In the genomic region with DNA sequence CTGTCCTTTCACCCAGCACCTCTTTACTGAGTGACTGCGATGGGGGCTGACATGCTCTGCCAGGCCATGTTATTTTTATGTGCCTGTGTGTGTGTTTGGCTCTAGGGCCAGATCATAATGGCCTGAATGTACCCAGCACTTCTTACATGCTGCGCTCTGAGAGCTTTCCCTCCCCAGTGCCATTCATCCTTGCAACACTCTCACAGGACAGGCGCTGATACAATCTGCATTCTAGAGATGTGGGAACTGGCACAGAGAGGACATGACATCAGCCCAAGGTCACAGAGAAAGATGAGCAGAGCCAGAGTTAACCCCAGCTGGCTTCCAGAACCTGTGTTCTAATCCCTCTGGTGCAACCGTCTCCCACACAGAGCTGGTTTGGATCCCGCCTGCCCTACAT, we compare ENCODE assay signal across 1 cellular context.
TF ChIP-seq lines count a peak whose summit lies in the region.

No MANE protein-coding gene starts in this region.

TF ChIP-seq in SK-N-SH, 30 proteins besides CTCF, POLR2A, EP300 and RAD21 (continued from another document):
- TF ChIP-seq, protein P1, sequence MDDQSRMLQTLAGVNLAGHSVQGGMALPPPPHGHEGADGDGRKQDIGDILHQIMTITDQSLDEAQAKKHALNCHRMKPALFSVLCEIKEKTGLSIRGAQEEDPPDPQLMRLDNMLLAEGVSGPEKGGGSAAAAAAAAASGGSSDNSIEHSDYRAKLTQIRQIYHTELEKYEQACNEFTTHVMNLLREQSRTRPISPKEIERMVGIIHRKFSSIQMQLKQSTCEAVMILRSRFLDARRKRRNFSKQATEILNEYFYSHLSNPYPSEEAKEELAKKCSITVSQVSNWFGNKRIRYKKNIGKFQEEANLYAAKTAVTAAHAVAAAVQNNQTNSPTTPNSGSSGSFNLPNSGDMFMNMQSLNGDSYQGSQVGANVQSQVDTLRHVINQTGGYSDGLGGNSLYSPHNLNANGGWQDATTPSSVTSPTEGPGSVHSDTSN (IDR thresholded peaks at IDR 0.05), result no peak
- TF ChIP-seq FOSL2 (IDR thresholded peaks at IDR 0.05; ENCODE audit: borderline replicate concordance, low read depth), result no peak
- no peak for TF ChIP-seq MEF2A (IDR thresholded peaks at IDR 0.05; ENCODE audit: borderline replicate concordance, low read depth)
- no peak for TF ChIP-seq FOXM1 (IDR thresholded peaks at IDR 0.05; ENCODE audit: low read depth)
- TF ChIP-seq TCF12 (IDR thresholded peaks at IDR 0.05), result 0 out of 2 replicates have a peak, but pooled peaks have one; percentile 21
- no peak for TF ChIP-seq TEAD4 (IDR thresholded peaks at IDR 0.05; ENCODE audit: borderline replicate concordance, insufficient read depth)
- TF ChIP-seq ELF1 (IDR thresholded peaks at IDR 0.05), result no peak
